ENCODE assay signal across 9 cellular contexts in the genomic region with DNA sequence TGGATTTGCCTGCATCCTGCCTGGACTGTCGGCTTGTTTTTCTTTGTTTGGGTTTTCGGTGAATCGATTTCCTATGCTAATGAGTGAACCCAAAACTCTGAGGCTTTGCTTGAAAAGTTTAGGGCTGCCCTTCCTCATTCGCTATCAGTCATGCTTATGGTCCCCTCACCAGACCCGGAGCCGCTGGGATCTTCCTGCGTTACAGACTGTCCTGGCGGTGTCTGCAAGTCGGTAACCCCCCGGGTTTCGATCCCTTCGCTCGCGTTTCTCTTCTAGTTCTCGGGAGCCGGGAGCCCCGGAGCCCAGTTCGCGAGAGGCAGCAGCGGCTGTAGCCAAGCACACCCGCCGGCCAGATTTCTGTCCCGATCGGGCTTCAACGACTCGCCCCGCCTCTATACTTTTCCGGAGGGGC. TPM values are rescaled to one million over a fixed set of nuclear protein-coding genes. Genes with fewer than 3 reads are reported as not detected.
DNase-seq lines count a peak whose midpoint lies in the region; FAIRE-seq and TF ChIP-seq lines count a peak whose summit lies in the region.
"Had no signal": no experiment of that assay in that cellular context is flagged by ENCODE, and none has a peak within 500 bp of the region (broad histone marks: within the 10 kb centered on the region; RNA-seq: fewer than 3 reads in every experiment).

No MANE protein-coding gene starts in this region.

- peaks cover 6 to 22% of the 10 kb centered on the region in 2 donors for H3K4me1 ChIP-seq in ascending aorta
- peaks cover 44% of the 10 kb centered on the region for H3K4me1 ChIP-seq in stomach smooth muscle (ENCODE audit: control insufficient read depth, insufficient read depth, low read length)

- intact Hi-C loops in ascending aorta (cut with DNase I): loop anchor here (2.0 to 10.0 kb wide), 2 partner anchors 102 to 170 kb away; partner anchors contain the start of gene PDZD8

- no peak for DNase-seq in T-helper 2 cell treated with Interferon-gamma antibody and Interleukin-4, amounts not matched to agents 5 μg/mL and 100 μg/mL, for 36 hours (ENCODE audit: low spot score)
- DNase-seq in T-helper 2 cell (no peak), ascending aorta (ENCODE audit: low spot score in 2 of 2) (no peak), kidney epithelial cell (ENCODE audit: low read depth) (no peak), D721Med (ENCODE audit: insufficient read length, low spot score) (no peak), NCI-H226 (no peak), COLO668 (lab: John Stamatoyannopoulos, UW; ENCODE audit: unreplicated experiment) (no peak)

- H3K27ac Mint-ChIP-seq in T-helper 2 cell treated with Interferon-gamma antibody and Interleukin-4, amounts not matched to agents 5 μg/mL and 100 μg/mL, for 36 hours: peak overlapping the region; percentile 80

- no peak for FAIRE-seq in D721Med (lab: Jason Lieb, UNC)

- peaks cover 4% of the 10 kb centered on the region for H3K4me1 Mint-ChIP-seq in T-helper 2 cell treated with Interferon-gamma antibody and Interleukin-4, amounts not matched to agents 5 μg/mL and 100 μg/mL, for 36 hours (ENCODE audit: low read depth)

- H3K27ac ChIP-seq in ascending aorta: no peak overlapping the region
- no peak overlapping the region for H3K27ac ChIP-seq in stomach smooth muscle (ENCODE audit: low read length)
- H3K27ac ChIP-seq: SJSA1 had no signal

- peak overlapping the region; percentile 18 for H3K4me3 Mint-ChIP-seq in T-helper 2 cell treated with Interferon-gamma antibody and Interleukin-4, amounts not matched to agents 5 μg/mL and 100 μg/mL, for 36 hours

- TF ChIP-seq CTCF in ascending aorta (IDR thresholded peaks at IDR 0.05): no peak
- no peak for TF ChIP-seq CTCF in kidney epithelial cell (IDR thresholded peaks at IDR 0.05; ENCODE audit: insufficient read depth, low read length, poor library complexity, severe bottlenecking)
- no peak for TF ChIP-seq CTCF in D721Med (IDR thresholded peaks at IDR 0.05; ENCODE audit: insufficient read depth, missing control alignments)

- H3K9me3 ChIP-seq in ascending aorta (no peaks in the 10 kb centered on the region), stomach smooth muscle (ENCODE audit: control insufficient read depth in 2 of 2, low read length in 2 of 2) (peaks cover 0 to 3% of the 10 kb centered on the region in 2 donors)

- no peaks in the 10 kb centered on the region for H3K9me3 Mint-ChIP-seq in T-helper 2 cell treated with Interferon-gamma antibody and Interleukin-4, amounts not matched to agents 5 μg/mL and 100 μg/mL, for 36 hours

- H3K4me3 ChIP-seq in ascending aorta (peak overlapping the region; percentile 43 to 46), kidney epithelial cell (ENCODE audit: low read depth, low read length) (peak overlapping the region; percentile 86), stomach smooth muscle (ENCODE audit: low read length in 2 of 2) (peak overlapping the region; percentile 1 to 61)

- H3K27me3 ChIP-seq in ascending aorta (peaks cover 43% of the 10 kb centered on the region), kidney epithelial cell (ENCODE audit: control insufficient read depth, insufficient read depth, low read length) (peaks cover 7% of the 10 kb centered on the region), stomach smooth muscle (ENCODE audit: control insufficient read depth in 1 of 2, insufficient read depth in 2 of 2, low read length in 2 of 2) (peaks cover 72 to 94% of the 10 kb centered on the region in 2 donors)

- no peak overlapping the region for H3K9ac ChIP-seq in stomach smooth muscle (ENCODE audit: low read length in 2 of 2)

- H3K36me3 Mint-ChIP-seq in T-helper 2 cell treated with Interferon-gamma antibody and Interleukin-4, amounts not matched to agents 5 μg/mL and 100 μg/mL, for 36 hours (ENCODE audit: low read depth): peaks cover 6% of the 10 kb centered on the region

- peaks cover 87% of the 10 kb centered on the region for H3K27me3 Mint-ChIP-seq in T-helper 2 cell treated with Interferon-gamma antibody and Interleukin-4, amounts not matched to agents 5 μg/mL and 100 μg/mL, for 36 hours (ENCODE audit: low read depth)

- H3K36me3 ChIP-seq in ascending aorta: no peaks in the 10 kb centered on the region
- H3K36me3 ChIP-seq in kidney epithelial cell (ENCODE audit: control insufficient read depth, insufficient read depth, low read length): no peaks in the 10 kb centered on the region
- H3K36me3 ChIP-seq in stomach smooth muscle (ENCODE audit: control insufficient read depth in 2 of 2, insufficient read depth in 2 of 2, low read length in 2 of 2): no peaks in the 10 kb centered on the region
- H3K36me3 ChIP-seq: SJSA1 had no signal

RNA-seq across cellular contexts. Expression of gene EMX2, which starts 2.2 kb away (rescaled TPM):
- total RNA-seq in ascending aorta: not detected
- total RNA-seq in kidney epithelial cell: 4.1 and 6.1 TPM in 2 replicates

Comparison
In these comparisons a context has a peak if more than half of its experiments do, and no peak if none do; other contexts are left out.
1. H3K4me3 ChIP-seq: peak in every context shown above with its lines; median percentile 86 in kidney epithelial cell; 44 in ascending aorta; 31 in stomach smooth muscle.